ENCODE assay signal across 1 cellular context in genomic region chr19:35246466-35247096, GRCh38.
TF ChIP-seq lines count a peak whose summit lies in the region.

No MANE protein-coding gene starts in this region.

TF ChIP-seq in GM23338, 12 proteins besides CTCF, POLR2A, EP300 and RAD21 (continued from another document):
- TF ChIP-seq ZNF462 (CRISPR knock-in tag; IDR thresholded peaks at IDR 0.05), result no peak
TF ChIP-seq in GM23338: peak in this region for 0.
